In the genomic region with DNA sequence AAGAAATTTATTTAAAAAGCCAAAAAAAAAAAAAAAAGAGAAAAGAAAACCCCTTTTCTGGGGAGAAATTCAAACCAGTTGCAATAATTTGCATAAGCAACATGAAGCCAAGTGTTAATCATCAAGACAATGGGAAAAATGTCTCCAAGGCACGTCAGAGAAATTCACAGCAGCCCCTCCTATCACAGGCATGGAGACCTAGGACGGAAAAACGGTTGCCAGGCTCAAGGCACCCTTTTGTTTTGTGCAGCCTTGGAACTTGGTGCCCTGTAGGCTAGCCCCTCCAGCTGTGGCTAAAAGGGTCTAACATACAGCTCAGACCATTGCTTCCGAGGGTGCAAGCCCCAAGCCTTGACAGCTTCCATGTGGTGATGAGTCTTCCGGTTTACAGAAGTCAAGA, we compare ENCODE assay signal across 1 cellular context.
TF ChIP-seq lines count a peak whose summit lies in the region.

No MANE protein-coding gene starts in this region.

TF ChIP-seq in GM23338, 12 proteins besides CTCF, POLR2A, EP300 and RAD21 (continued from another document):
- TF ChIP-seq, protein P1, sequence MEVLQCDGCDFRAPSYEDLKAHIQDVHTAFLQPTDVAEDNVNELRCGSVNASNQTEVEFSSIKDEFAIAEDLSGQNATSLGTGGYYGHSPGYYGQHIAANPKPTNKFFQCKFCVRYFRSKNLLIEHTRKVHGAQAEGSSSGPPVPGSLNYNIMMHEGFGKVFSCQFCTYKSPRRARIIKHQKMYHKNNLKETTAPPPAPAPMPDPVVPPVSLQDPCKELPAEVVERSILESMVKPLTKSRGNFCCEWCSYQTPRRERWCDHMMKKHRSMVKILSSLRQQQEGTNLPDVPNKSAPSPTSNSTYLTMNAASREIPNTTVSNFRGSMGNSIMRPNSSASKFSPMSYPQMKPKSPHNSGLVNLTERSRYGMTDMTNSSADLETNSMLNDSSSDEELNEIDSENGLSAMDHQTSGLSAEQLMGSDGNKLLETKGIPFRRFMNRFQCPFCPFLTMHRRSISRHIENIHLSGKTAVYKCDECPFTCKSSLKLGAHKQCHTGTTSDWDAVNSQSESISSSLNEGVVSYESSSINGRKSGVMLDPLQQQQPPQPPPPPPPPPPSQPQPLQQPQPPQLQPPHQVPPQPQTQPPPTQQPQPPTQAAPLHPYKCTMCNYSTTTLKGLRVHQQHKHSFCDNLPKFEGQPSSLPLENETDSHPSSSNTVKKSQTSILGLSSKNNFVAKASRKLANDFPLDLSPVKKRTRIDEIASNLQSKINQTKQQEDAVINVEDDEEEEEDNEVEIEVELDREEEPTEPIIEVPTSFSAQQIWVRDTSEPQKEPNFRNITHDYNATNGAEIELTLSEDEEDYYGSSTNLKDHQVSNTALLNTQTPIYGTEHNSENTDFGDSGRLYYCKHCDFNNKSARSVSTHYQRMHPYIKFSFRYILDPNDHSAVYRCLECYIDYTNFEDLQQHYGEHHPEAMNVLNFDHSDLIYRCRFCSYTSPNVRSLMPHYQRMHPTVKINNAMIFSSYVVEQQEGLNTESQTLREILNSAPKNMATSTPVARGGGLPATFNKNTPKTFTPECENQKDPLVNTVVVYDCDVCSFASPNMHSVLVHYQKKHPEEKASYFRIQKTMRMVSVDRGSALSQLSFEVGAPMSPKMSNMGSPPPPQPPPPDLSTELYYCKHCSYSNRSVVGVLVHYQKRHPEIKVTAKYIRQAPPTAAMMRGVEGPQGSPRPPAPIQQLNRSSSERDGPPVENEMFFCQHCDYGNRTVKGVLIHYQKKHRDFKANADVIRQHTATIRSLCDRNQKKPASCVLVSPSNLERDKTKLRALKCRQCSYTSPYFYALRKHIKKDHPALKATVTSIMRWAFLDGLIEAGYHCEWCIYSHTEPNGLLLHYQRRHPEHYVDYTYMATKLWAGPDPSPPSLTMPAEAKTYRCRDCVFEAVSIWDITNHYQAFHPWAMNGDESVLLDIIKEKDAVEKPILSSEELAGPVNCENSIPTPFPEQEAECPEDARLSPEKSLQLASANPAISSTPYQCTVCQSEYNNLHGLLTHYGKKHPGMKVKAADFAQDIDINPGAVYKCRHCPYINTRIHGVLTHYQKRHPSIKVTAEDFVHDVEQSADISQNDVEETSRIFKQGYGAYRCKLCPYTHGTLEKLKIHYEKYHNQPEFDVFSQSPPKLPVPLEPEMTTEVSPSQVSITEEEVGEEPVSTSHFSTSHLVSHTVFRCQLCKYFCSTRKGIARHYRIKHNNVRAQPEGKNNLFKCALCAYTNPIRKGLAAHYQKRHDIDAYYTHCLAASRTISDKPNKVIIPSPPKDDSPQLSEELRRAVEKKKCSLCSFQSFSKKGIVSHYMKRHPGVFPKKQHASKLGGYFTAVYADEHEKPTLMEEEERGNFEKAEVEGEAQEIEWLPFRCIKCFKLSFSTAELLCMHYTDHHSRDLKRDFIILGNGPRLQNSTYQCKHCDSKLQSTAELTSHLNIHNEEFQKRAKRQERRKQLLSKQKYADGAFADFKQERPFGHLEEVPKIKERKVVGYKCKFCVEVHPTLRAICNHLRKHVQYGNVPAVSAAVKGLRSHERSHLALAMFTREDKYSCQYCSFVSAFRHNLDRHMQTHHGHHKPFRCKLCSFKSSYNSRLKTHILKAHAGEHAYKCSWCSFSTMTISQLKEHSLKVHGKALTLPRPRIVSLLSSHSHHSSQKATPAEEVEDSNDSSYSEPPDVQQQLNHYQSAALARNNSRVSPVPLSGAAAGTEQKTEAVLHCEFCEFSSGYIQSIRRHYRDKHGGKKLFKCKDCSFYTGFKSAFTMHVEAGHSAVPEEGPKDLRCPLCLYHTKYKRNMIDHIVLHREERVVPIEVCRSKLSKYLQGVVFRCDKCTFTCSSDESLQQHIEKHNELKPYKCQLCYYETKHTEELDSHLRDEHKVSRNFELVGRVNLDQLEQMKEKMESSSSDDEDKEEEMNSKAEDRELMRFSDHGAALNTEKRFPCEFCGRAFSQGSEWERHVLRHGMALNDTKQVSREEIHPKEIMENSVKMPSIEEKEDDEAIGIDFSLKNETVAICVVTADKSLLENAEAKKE (CRISPR knock-in tag; IDR thresholded peaks at IDR 0.05): no peak
- TF ChIP-seq ZNF114 (CRISPR knock-in tag; IDR thresholded peaks at IDR 0.05): no peak
